Comparison of ENCODE assay signal across 5 cellular contexts in the genomic region with DNA sequence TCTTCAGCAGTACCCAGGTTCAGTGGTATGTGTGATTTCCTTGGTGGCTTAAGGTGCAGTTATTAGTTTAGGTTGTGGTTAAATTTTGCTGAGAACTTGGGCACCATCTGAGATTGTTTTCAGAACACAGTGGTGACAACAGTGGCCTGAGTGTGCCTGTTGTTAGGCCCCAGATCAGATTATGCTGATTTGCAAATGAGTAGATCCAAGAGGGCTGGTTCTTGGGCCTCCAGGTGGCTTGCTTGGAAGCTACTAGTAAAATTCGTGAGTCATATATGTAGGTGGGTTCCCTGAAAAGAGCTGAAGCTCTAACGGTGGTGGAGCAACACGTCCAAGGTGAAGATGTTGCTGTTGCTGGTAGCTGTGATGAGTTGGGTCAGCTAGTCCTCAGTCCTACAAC.
"Had no signal": no experiment of that assay in that cellular context is flagged by ENCODE, and none has a peak within 500 bp of the region (broad histone marks: within the 10 kb centered on the region; RNA-seq: fewer than 3 reads in every experiment).

No MANE protein-coding gene starts in this region.

- H3K4me3 ChIP-seq: K562 had no signal

- ATAC-seq: HepG2, K562 had no signal

- H3K27ac ChIP-seq: HL-60 had no signal

- DNase-seq: IMR-90, KBM-7 had no signal
